ENCODE assay signal across 13 cellular contexts in genomic region chr1:102879439-102879993, GRCh38.
DNase-seq lines count a peak whose midpoint lies in the region; ATAC-seq, FAIRE-seq and TF ChIP-seq lines count a peak whose summit lies in the region.
"Had no signal": no experiment of that assay in that cellular context is flagged by ENCODE, and none has a peak within 500 bp of the region (broad histone marks: within the 10 kb centered on the region; RNA-seq: fewer than 3 reads in every experiment).

No MANE protein-coding gene starts in this region.

- no peak overlapping the region for H3K18ac ChIP-seq in mesenchymal stem cell (ENCODE audit: low read depth in 1 of 2, low read length in 2 of 2)

- H3K4ac ChIP-seq in mesenchymal stem cell (ENCODE audit: low read depth in 1 of 2, low read length in 2 of 2), result no peak overlapping the region

- FAIRE-seq in bronchial epithelial cell (lab: Jason Lieb, UNC), result no peak

- peak; percentile 33 for DNase-seq in COLO829 (ENCODE audit: low spot score)
- DNase-seq in M059J (ENCODE audit: low read depth), result peak; percentile 65
- peak; percentile 88 for DNase-seq in bronchial epithelial cell (ENCODE audit: low read depth)
- DNase-seq in mesenchymal stem cell, result peak; percentile 67
- DNase-seq in NCI-H1436 treated with DMSO at 0.1 percent for 48 hours (lab: John Stamatoyannopoulos, UW), result no peak
- DNase-seq in ecto neural progenitor cell (ENCODE audit: low spot score), result no peak
- DNase-seq in left lobe of liver (ENCODE audit: low spot score), result no peak
- DNase-seq: anterior cingulate cortex, left colon, NCI-H2081 had no signal

- no peak overlapping the region for H3K23ac ChIP-seq in mesenchymal stem cell (ENCODE audit: low read length in 2 of 2)

- H2AFZ ChIP-seq in mesenchymal stem cell (ENCODE audit: low read depth, low read length), result no peak overlapping the region

- no peak overlapping the region for H4K91ac ChIP-seq in mesenchymal stem cell (ENCODE audit: low read length)

- peak overlapping the region; percentile 14 for H3K9ac ChIP-seq in mesenchymal stem cell (ENCODE audit: low read length)

- H3K27me3 ChIP-seq in bronchial epithelial cell (ENCODE audit: control insufficient read depth, insufficient read depth, low read length) (no peaks in the 10 kb centered on the region), mesenchymal stem cell (ENCODE audit: control insufficient read depth in 1 of 2, insufficient read depth in 1 of 2, low read length in 2 of 2) (no peaks in the 10 kb centered on the region)
- H3K27me3 ChIP-seq: neutrophil had no signal

- no peak overlapping the region for H2BK15ac ChIP-seq in mesenchymal stem cell (ENCODE audit: low read depth, poor library complexity, severe bottlenecking)

- H3K4me2 ChIP-seq in mesenchymal stem cell (ENCODE audit: low read length, poor library complexity, severe bottlenecking), result no peak overlapping the region

- peaks cover 4% of the 10 kb centered on the region for H3K79me1 ChIP-seq in mesenchymal stem cell (replicated peaks; ENCODE audit: low read length, poor library complexity, severe bottlenecking)

- no peaks in the 10 kb centered on the region for H3K36me3 ChIP-seq in bronchial epithelial cell (ENCODE audit: control insufficient read depth, insufficient read depth, low read length)
- H3K36me3 ChIP-seq in mesenchymal stem cell (ENCODE audit: control insufficient read depth in 1 of 2, insufficient read depth in 2 of 2, low read depth in 1 of 2, low read length in 2 of 2), result peaks cover 0 to 10% of the 10 kb centered on the region in 2 experiments
- H3K36me3 ChIP-seq: neutrophil had no signal

- H2BK5ac ChIP-seq in mesenchymal stem cell (ENCODE audit: low read depth, low read length, poor library complexity, severe bottlenecking), result no peak overlapping the region

- TF ChIP-seq CTCF in bronchial epithelial cell (IDR thresholded peaks at IDR 0.05; ENCODE audit: insufficient read depth, low read length, severe bottlenecking), result no peak

- H2BK120ac ChIP-seq in mesenchymal stem cell (ENCODE audit: low read depth, low read length), result no peak overlapping the region

- no peaks in the 10 kb centered on the region for H3K4me1 ChIP-seq in mesenchymal stem cell (ENCODE audit: control insufficient read depth, insufficient read depth, low read depth, low read length)

- H3K4me3 ChIP-seq in bronchial epithelial cell (ENCODE audit: low read depth, low read length) (no peak overlapping the region), mesenchymal stem cell (ENCODE audit: insufficient read depth in 1 of 2, low read depth in 1 of 2, low read length in 2 of 2) (no peak overlapping the region)

- H3K27ac ChIP-seq in mesenchymal stem cell (ENCODE audit: low read length, poor library complexity, severe bottlenecking), result peak overlapping the region; percentile 67
- H3K27ac ChIP-seq: C4-2B, neutrophil had no signal

- H3K14ac ChIP-seq in mesenchymal stem cell (ENCODE audit: low read length in 2 of 2), result no peak overlapping the region

- no peak overlapping the region for H2AK5ac ChIP-seq in mesenchymal stem cell (ENCODE audit: low read length, severe bottlenecking)

- no peak overlapping the region for H4K8ac ChIP-seq in mesenchymal stem cell (ENCODE audit: low read length)

- no peaks in the 10 kb centered on the region for H3K9me3 ChIP-seq in mesenchymal stem cell (ENCODE audit: control insufficient read depth, low read length)
- H3K9me3 ChIP-seq: neutrophil had no signal

- ATAC-seq in HG03139 (IDR thresholded peaks at IDR 0.05; ENCODE audit: unreplicated experiment), result no peak
- no peak for ATAC-seq in left lobe of liver
- ATAC-seq: left colon had no signal

- H2BK12ac ChIP-seq in mesenchymal stem cell (ENCODE audit: low read length in 2 of 2), result no peak overlapping the region

- 39% methylated on average over 3 of the region's 6 CpGs for WGBS in mesenchymal stem cell

Comparison
In these comparisons a context has a peak if more than half of its experiments do, and no peak if none do; other contexts are left out.
1. DNase-seq: peak in COLO829 (single experiment), M059J (single experiment), bronchial epithelial cell (single experiment) and mesenchymal stem cell (single experiment); none in NCI-H1436 treated with DMSO at 0.1 percent for 48 hours (single experiment), ecto neural progenitor cell (single experiment) and left lobe of liver (single experiment).